Comparison of ENCODE assay signal across 1 cellular context in the genomic region with DNA sequence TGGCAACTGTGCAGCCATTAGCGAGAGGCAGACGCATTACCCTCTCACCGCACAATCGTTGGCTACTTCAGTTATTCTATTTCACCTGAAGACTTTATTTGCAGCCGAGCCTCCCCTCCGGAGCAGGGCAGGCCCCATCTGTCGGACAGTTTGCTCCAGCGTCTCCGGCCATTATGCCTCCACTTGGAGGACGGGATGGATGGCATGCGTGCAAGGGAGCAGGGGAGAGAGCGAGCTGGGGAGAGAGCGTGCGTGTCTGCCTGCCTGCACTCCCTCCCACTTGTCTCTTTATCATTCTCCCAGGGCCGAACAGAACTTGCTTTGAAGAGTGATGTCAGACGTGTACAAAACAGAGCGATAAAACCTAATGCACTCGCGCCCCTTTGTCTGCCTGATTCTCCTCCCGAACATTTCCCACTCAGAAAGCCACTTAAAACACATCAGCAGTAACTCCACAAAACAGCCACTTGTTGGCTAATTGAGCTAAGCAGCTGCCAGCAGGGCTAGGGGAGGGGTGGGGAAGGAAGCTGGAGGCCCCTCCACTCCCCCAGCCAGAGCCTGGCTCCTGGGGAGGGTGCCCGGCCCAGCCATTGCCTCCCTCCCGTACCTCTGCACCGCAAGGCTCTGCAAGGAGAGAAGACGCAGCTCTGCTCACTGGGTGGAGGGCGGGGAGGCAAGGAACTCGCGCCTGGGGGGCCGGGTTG.
TF ChIP-seq lines count a peak whose summit lies in the region.

No MANE protein-coding gene starts in this region.

TF ChIP-seq in GM23338, 12 proteins besides CTCF, POLR2A, EP300 and RAD21 (continued from another document):
- TF ChIP-seq, protein P1, sequence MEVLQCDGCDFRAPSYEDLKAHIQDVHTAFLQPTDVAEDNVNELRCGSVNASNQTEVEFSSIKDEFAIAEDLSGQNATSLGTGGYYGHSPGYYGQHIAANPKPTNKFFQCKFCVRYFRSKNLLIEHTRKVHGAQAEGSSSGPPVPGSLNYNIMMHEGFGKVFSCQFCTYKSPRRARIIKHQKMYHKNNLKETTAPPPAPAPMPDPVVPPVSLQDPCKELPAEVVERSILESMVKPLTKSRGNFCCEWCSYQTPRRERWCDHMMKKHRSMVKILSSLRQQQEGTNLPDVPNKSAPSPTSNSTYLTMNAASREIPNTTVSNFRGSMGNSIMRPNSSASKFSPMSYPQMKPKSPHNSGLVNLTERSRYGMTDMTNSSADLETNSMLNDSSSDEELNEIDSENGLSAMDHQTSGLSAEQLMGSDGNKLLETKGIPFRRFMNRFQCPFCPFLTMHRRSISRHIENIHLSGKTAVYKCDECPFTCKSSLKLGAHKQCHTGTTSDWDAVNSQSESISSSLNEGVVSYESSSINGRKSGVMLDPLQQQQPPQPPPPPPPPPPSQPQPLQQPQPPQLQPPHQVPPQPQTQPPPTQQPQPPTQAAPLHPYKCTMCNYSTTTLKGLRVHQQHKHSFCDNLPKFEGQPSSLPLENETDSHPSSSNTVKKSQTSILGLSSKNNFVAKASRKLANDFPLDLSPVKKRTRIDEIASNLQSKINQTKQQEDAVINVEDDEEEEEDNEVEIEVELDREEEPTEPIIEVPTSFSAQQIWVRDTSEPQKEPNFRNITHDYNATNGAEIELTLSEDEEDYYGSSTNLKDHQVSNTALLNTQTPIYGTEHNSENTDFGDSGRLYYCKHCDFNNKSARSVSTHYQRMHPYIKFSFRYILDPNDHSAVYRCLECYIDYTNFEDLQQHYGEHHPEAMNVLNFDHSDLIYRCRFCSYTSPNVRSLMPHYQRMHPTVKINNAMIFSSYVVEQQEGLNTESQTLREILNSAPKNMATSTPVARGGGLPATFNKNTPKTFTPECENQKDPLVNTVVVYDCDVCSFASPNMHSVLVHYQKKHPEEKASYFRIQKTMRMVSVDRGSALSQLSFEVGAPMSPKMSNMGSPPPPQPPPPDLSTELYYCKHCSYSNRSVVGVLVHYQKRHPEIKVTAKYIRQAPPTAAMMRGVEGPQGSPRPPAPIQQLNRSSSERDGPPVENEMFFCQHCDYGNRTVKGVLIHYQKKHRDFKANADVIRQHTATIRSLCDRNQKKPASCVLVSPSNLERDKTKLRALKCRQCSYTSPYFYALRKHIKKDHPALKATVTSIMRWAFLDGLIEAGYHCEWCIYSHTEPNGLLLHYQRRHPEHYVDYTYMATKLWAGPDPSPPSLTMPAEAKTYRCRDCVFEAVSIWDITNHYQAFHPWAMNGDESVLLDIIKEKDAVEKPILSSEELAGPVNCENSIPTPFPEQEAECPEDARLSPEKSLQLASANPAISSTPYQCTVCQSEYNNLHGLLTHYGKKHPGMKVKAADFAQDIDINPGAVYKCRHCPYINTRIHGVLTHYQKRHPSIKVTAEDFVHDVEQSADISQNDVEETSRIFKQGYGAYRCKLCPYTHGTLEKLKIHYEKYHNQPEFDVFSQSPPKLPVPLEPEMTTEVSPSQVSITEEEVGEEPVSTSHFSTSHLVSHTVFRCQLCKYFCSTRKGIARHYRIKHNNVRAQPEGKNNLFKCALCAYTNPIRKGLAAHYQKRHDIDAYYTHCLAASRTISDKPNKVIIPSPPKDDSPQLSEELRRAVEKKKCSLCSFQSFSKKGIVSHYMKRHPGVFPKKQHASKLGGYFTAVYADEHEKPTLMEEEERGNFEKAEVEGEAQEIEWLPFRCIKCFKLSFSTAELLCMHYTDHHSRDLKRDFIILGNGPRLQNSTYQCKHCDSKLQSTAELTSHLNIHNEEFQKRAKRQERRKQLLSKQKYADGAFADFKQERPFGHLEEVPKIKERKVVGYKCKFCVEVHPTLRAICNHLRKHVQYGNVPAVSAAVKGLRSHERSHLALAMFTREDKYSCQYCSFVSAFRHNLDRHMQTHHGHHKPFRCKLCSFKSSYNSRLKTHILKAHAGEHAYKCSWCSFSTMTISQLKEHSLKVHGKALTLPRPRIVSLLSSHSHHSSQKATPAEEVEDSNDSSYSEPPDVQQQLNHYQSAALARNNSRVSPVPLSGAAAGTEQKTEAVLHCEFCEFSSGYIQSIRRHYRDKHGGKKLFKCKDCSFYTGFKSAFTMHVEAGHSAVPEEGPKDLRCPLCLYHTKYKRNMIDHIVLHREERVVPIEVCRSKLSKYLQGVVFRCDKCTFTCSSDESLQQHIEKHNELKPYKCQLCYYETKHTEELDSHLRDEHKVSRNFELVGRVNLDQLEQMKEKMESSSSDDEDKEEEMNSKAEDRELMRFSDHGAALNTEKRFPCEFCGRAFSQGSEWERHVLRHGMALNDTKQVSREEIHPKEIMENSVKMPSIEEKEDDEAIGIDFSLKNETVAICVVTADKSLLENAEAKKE (CRISPR knock-in tag; IDR thresholded peaks at IDR 0.05): no peak
- TF ChIP-seq NANOG (IDR thresholded peaks at IDR 0.05; ENCODE audit: borderline replicate concordance) (no peak), ZNF331 (CRISPR knock-in tag; IDR thresholded peaks at IDR 0.05; ENCODE audit: low read depth) (no peak), STAT1 (IDR thresholded peaks at IDR 0.05; ENCODE audit: unreplicated experiment) (no peak), CREB1 (CRISPR knock-in tag; IDR thresholded peaks at IDR 0.05; ENCODE audit: low read depth) (no peak), POLR2AphosphoS5 (IDR thresholded peaks at IDR 0.05; ENCODE audit: low read depth) (no peak), EZH2phosphoT487 (IDR thresholded peaks at IDR 0.05; ENCODE audit: unreplicated experiment) (no peak), EZH2 (IDR thresholded peaks at IDR 0.05; ENCODE audit: low read depth, unreplicated experiment) (no peak)
- TF ChIP-seq, protein P2, sequence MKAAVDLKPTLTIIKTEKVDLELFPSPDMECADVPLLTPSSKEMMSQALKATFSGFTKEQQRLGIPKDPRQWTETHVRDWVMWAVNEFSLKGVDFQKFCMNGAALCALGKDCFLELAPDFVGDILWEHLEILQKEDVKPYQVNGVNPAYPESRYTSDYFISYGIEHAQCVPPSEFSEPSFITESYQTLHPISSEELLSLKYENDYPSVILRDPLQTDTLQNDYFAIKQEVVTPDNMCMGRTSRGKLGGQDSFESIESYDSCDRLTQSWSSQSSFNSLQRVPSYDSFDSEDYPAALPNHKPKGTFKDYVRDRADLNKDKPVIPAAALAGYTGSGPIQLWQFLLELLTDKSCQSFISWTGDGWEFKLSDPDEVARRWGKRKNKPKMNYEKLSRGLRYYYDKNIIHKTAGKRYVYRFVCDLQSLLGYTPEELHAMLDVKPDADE (IDR thresholded peaks at IDR 0.05): no peak
TF ChIP-seq in GM23338: peak in this region for 0.
